11 cellular contexts compared by ENCODE assay signal in the genomic region with DNA sequence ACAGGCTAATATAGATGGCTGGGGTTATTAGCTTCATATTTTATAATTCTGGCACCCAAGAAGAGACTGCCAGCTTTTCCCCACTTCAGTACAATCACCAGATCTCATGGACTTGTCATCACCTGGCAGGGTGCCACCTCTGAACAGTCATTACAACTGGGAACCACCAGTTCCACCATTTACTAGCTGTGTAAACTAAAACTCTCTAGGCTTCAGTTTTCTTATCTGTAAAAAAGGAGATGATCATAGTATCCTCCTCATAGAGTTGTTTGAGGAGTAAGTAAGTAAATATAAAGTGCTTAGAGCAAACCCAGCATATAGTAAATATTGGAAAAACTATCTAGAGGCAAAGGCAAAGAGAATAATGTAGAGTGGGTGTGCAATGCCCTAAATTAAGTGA. TPM values are rescaled to one million over a fixed set of nuclear protein-coding genes. Genes with fewer than 3 reads are reported as not detected.
DNase-seq lines count a peak whose midpoint lies in the region; ATAC-seq and TF ChIP-seq lines count a peak whose summit lies in the region.
"Had no signal": no experiment of that assay in that cellular context is flagged by ENCODE, and none has a peak within 500 bp of the region (broad histone marks: within the 10 kb centered on the region; RNA-seq: fewer than 3 reads in every experiment).

No MANE protein-coding gene starts in this region.

- peak overlapping the region; percentile 7 for H3K27ac ChIP-seq in colonic mucosa
- no peak overlapping the region for H3K27ac ChIP-seq in upper lobe of right lung
- H3K27ac ChIP-seq: KMS-11 had no signal

- no peak for TF ChIP-seq CTCF in LNCaP clone FGC (IDR thresholded peaks at IDR 0.05; ENCODE audit: control insufficient read depth, extremely low read depth, insufficient read depth)
- no peak for TF ChIP-seq CTCF in colonic mucosa (IDR thresholded peaks at IDR 0.05)
- no peak for TF ChIP-seq CTCF in upper lobe of right lung (IDR thresholded peaks at IDR 0.05)

- intact Hi-C loops in colonic mucosa (cut with DNase I) (no loop called here), upper lobe of right lung (cut with DNase I) (no loop called here)

- H3K27me3 ChIP-seq in colonic mucosa, result no peaks in the 10 kb centered on the region
- no peaks in the 10 kb centered on the region for H3K27me3 ChIP-seq in upper lobe of right lung

- H3K9ac ChIP-seq in colonic mucosa (ENCODE audit: low read depth in 2 of 2, low read length in 2 of 2), result no peak overlapping the region
- H3K9ac ChIP-seq: KMS-11 had no signal

- DNase-seq in Daoy (ENCODE audit: low read depth), result peak; percentile 86
- DNase-seq in LNCaP clone FGC (ENCODE audit: low read depth), result peak; percentile 83
- peak; percentile 88 for DNase-seq in colonic mucosa
- DNase-seq in mucosa of gallbladder (ENCODE audit: low spot score), result peak; percentile 43
- DNase-seq in upper lobe of right lung, result no peak
- no peak for DNase-seq in DMS153 (lab: John Stamatoyannopoulos, UW)
- no peak for DNase-seq in iPS-NIHi11 (ENCODE audit: low spot score)
- DNase-seq: NCI-H524 treated with DMSO at 0.1 percent for 48 hours, T-helper 9 cell had no signal

- H3K9me3 ChIP-seq in colonic mucosa, result no peaks in the 10 kb centered on the region
- no peaks in the 10 kb centered on the region for H3K9me3 ChIP-seq in upper lobe of right lung

- H3K4me1 ChIP-seq in colonic mucosa, result peaks cover 4% of the 10 kb centered on the region
- H3K4me1 ChIP-seq in upper lobe of right lung, result peaks cover 7% of the 10 kb centered on the region

- no peak for ATAC-seq in upper lobe of right lung
- ATAC-seq: stimulated activated memory B cell treated with anti-CD40 and anti-IgM and Interleukin-4, amounts not matched to agents 10 μg/mL and 1 μg/mL and 100 μg/mL, for 72 hours had no signal

- H3K4me3 ChIP-seq in LNCaP clone FGC (ENCODE audit: low read depth, low read length) (no peak overlapping the region), colonic mucosa (no peak overlapping the region), upper lobe of right lung (no peak overlapping the region)

- H3K36me3 ChIP-seq in colonic mucosa (no peaks in the 10 kb centered on the region), upper lobe of right lung (no peaks in the 10 kb centered on the region)

RNA-seq across cellular contexts. Expression of a gene that starts 19.3 kb away (rescaled TPM):
- total RNA-seq in Daoy (2014; rRNA removed; shearing (Covaris generic)), result 17.3 and 27.1 TPM in 2 replicates
- 10 to 100 TPM; 11.7 to 33.3 TPM for total RNA-seq in colonic mucosa
- total RNA-seq in mucosa of gallbladder, result 14.8 TPM
- 32.1 TPM for total RNA-seq in upper lobe of right lung

Comparison
In these comparisons a context has a peak if more than half of its experiments do, and no peak if none do; other contexts are left out.
1. DNase-seq: peak in Daoy (single experiment), LNCaP clone FGC (single experiment), colonic mucosa (single experiment) and mucosa of gallbladder (single experiment); none in upper lobe of right lung (single experiment), DMS153 (single experiment) and iPS-NIHi11 (single experiment).